In genomic region chr17:59093702-59094231, GRCh38 we compare ENCODE assay signal across 11 cellular contexts. TPM values are rescaled to one million over a fixed set of nuclear protein-coding genes. Genes with fewer than 3 reads are reported as not detected.
A peak's percentile ranks its signal among the peaks of the same experiment; 100 is the strongest.
DNase-seq lines count a peak whose midpoint lies in the region; ATAC-seq and TF ChIP-seq lines count a peak whose summit lies in the region.
"Had no signal": no experiment of that assay in that cellular context is flagged by ENCODE, and none has a peak within 500 bp of the region (broad histone marks: within the 10 kb centered on the region; RNA-seq: fewer than 3 reads in every experiment).

No MANE protein-coding gene starts in this region.

- DNase-seq in HS-27A (ENCODE audit: low read depth) (peak; percentile 92), astrocyte of the cerebellum (ENCODE audit: low read depth) (peak; percentile 84), iris pigment epithelial cell (ENCODE audit: low read depth) (peak; percentile 97), thyroid gland (peak; percentile 7), NCI-H69 (lab: John Stamatoyannopoulos, UW) (no peak), NCI-H748 treated with DMSO at 0.1 percent for 48 hours (lab: John Stamatoyannopoulos, UW) (no peak), NCI-H2029 (lab: John Stamatoyannopoulos, UW) (no peak)
- DNase-seq: anterior cingulate cortex, nucleus accumbens, T-helper 17 cell had no signal

- in situ Hi-C loops in astrocyte of the cerebellum (cut with HindIII; ENCODE audit: low sequenced_read_pairs), result no loop called here

- no peak for TF ChIP-seq POLR2A in thyroid gland (IDR thresholded peaks at IDR 0.05)

- intact Hi-C loops in thyroid gland (cut with DNase I), result no loop called here

- H3K4me3 ChIP-seq in astrocyte of the cerebellum (ENCODE audit: low read depth, low read length) (no peak overlapping the region), thyroid gland (replicated peaks in 1 of 3) (no peak overlapping the region)

- no peaks in the 10 kb centered on the region for H3K9me3 ChIP-seq in thyroid gland

- no peak overlapping the region for H3K27ac ChIP-seq in thyroid gland

- H3K27me3 ChIP-seq in thyroid gland, result no peaks in the 10 kb centered on the region

- TF ChIP-seq CTCF in astrocyte of the cerebellum (IDR thresholded peaks at IDR 0.05; ENCODE audit: low read depth, low read length, missing control alignments), result no peak
- TF ChIP-seq CTCF in thyroid gland (IDR thresholded peaks at IDR 0.05), result no peak

- peaks cover 6 to 10% of the 10 kb centered on the region in 2 donors for H3K36me3 ChIP-seq in thyroid gland

- H3K4me1 ChIP-seq in thyroid gland, result no peaks in the 10 kb centered on the region

- ATAC-seq in GM18519 (IDR thresholded peaks at IDR 0.05; ENCODE audit: low FRiP score, unreplicated experiment), result no peak
- ATAC-seq: T-helper 17 cell had no signal

- 46 to 65% methylated on average over 8 of the region's 8 CpGs for WGBS in thyroid gland, 2 donors

RNA-seq across cellular contexts. Expression of gene TRIM37, which starts 12.9 kb away (rescaled TPM):
- 10 to 100 TPM; 30.2 to 46.8 (median 34.2) TPM for total RNA-seq in thyroid gland

Comparison
In these comparisons a context has a peak if more than half of its experiments do, and no peak if none do; other contexts are left out.
1. DNase-seq: peak in HS-27A (single experiment), astrocyte of the cerebellum (single experiment), iris pigment epithelial cell (single experiment) and thyroid gland (2 of 2); none in NCI-H69 (single experiment), NCI-H748 treated with DMSO at 0.1 percent for 48 hours (single experiment) and NCI-H2029 (single experiment).